In genomic region chr19:2561895-2562294, GRCh38 we compare ENCODE assay signal across 1 cellular context.
TF ChIP-seq lines count a peak whose summit lies in the region.

No MANE protein-coding gene starts in this region.

TF ChIP-seq in GM12878, 131 proteins besides CTCF, POLR2A, EP300 and RAD21 (continued from another document and continues in another):
- TF ChIP-seq REST (IDR thresholded peaks at IDR 0.05; ENCODE audit: low read depth, low read length) (0 out of 2 replicates have a peak, but pooled peaks have one; percentile 7), KAT2A (conservative IDR thresholded peaks at IDR 0.05; ENCODE audit: control insufficient read depth, low read depth, low read length) (no peak), BCL11A (IDR thresholded peaks at IDR 0.05; ENCODE audit: low read depth, low read length) (peak; percentile 86), FOXK2 (IDR thresholded peaks at IDR 0.05) (no peak; the same call in 1 of the 2 replicates), JUND (IDR thresholded peaks at IDR 0.05; ENCODE audit: low read depth, low read length) (peak; percentile 56), NBN (IDR thresholded peaks at IDR 0.05) (peak; percentile 97; the same call in 1 of the 2 replicates), E4F1 (IDR thresholded peaks at IDR 0.05; ENCODE audit: borderline replicate concordance, partially characterized antibody) (no peak), RAD51 (IDR thresholded peaks at IDR 0.05) (no peak), SMARCA5 (IDR thresholded peaks at IDR 0.05) (peak; percentile 51), BHLHE40 (IDR thresholded peaks at IDR 0.05; ENCODE audit: borderline replicate concordance in 1 of 2, low read depth in 2 of 2, low read length in 1 of 2) (peak; percentile 82 to 86), STAT3 (IDR thresholded peaks at IDR 0.05; ENCODE audit: low read depth, low read length) (0 out of 2 replicates have a peak, but pooled peaks have one; percentile 59), MYB (IDR thresholded peaks at IDR 0.05; ENCODE audit: borderline replicate concordance, low read depth, low read length) (no peak), ZBED1 (IDR thresholded peaks at IDR 0.05; ENCODE audit: borderline replicate concordance) (peak; percentile 86; the same call in 1 of the 2 replicates), PAX5 (IDR thresholded peaks at IDR 0.05; ENCODE audit: borderline replicate concordance, low read depth, low read length) (peak; percentile 86), ELK1 (IDR thresholded peaks at IDR 0.05; ENCODE audit: low read depth, low read length) (no peak), ZZZ3 (IDR thresholded peaks at IDR 0.05; ENCODE audit: control insufficient read depth, insufficient read length, low read depth) (no peak), MYC (IDR thresholded peaks at IDR 0.05; ENCODE audit: insufficient read depth, insufficient read length, insufficient replicate concordance, low read length, severe bottlenecking) (no peak), MTA3 (IDR thresholded peaks at IDR 0.05; ENCODE audit: borderline replicate concordance, low read length) (no peak), YY1 (IDR thresholded peaks at IDR 0.05; ENCODE audit: low read depth, low read length) (peak; percentile 55; the same call in 1 of the 2 replicates), PML (IDR thresholded peaks at IDR 0.05; ENCODE audit: low read length) (peak; percentile 73; the same call in 1 of the 2 replicates), SREBF1 (IDR thresholded peaks at IDR 0.05; ENCODE audit: low read length) (no peak), RUNX3 (IDR thresholded peaks at IDR 0.05; ENCODE audit: low read length) (peak; percentile 87), TCF3 (IDR thresholded peaks at IDR 0.05; ENCODE audit: borderline replicate concordance, insufficient read depth, low read depth, low read length) (peak; percentile 68), NKRF (conservative IDR thresholded peaks at IDR 0.05) (no peak), POU2F2 (IDR thresholded peaks at IDR 0.05; ENCODE audit: borderline replicate concordance, low read depth, low read length) (peak; percentile 84; the same call in 1 of the 3 replicates), ZBTB40 (IDR thresholded peaks at IDR 0.05; ENCODE audit: borderline replicate concordance) (no peak), IKZF1 (conservative IDR thresholded peaks at IDR 0.05) (peak; percentile 73), CHD4 (IDR thresholded peaks at IDR 0.05) (no peak), HDGF (IDR thresholded peaks at IDR 0.05) (no peak), CBFB (IDR thresholded peaks at IDR 0.05; ENCODE audit: low read depth) (peak; percentile 88), CBX3 (IDR thresholded peaks at IDR 0.05; ENCODE audit: borderline replicate concordance, low read depth) (no peak), PKNOX1 (IDR thresholded peaks at IDR 0.05) (peak; percentile 41; the same call in 1 of the 2 replicates), MTA2 (IDR thresholded peaks at IDR 0.05; ENCODE audit: low read depth) (peak; percentile 72; the same call in 1 of the 2 replicates), GATAD2B (conservative IDR thresholded peaks at IDR 0.05; ENCODE audit: low read depth) (peak; percentile 100), HCFC1 (IDR thresholded peaks at IDR 0.05; ENCODE audit: low read length) (no peak), SKIL (IDR thresholded peaks at IDR 0.05; ENCODE audit: low read depth, poor library complexity, severe bottlenecking) (peak; percentile 83), CHD1 (IDR thresholded peaks at IDR 0.05; ENCODE audit: low read depth, low read length) (no peak), RELB (IDR thresholded peaks at IDR 0.05; ENCODE audit: low read depth) (peak; percentile 91; the same call in 1 of the 2 replicates), ZNF217 (IDR thresholded peaks at IDR 0.05) (no peak)
